ENCODE assay signal across 1 cellular context in genomic region chr1:161145832-161146231, GRCh38.
A peak's percentile ranks its signal among the peaks of the same experiment; 100 is the strongest.
TF ChIP-seq lines count a peak whose summit lies in the region.

No MANE protein-coding gene starts in this region.

TF ChIP-seq in K562, 482 proteins besides CTCF, POLR2A, EP300 and RAD21:
- TF ChIP-seq SAFB (IDR thresholded peaks at IDR 0.05; ENCODE audit: borderline replicate concordance, low read depth, low read length) (no peak), PRDM10 (IDR thresholded peaks at IDR 0.05; ENCODE audit: partially characterized antibody) (peak; percentile 79), E4F1 (CRISPR knock-in tag; IDR thresholded peaks at IDR 0.05; ENCODE audit: borderline replicate concordance) (no peak), ILK (tag; IDR thresholded peaks at IDR 0.05; ENCODE audit: borderline replicate concordance, low read depth) (no peak), ELF4 (CRISPR knock-in tag; IDR thresholded peaks at IDR 0.05) (no peak)
